12 cellular contexts compared by ENCODE assay signal in the genomic region with DNA sequence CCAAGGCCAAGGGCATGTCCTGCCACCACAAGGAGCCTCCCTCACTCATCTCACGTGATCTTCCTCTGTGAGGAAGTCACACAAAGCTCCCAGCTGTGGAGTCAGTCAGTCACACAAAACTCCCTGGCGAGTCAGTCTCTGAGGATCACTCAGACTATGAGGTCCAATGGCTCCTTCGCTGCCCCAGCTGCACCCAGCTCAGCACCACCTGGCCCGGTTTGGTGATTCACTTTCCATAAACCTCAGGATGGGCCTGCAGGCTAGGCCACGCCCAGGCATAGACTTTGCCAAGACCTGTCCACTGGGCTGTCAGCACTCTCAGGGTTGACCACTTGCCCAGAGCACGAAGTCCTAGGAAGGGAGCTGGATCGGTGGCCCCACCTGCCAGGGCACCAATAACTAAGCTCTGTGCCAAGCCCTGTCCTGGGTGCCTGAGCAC.
DNase-seq lines count a peak whose midpoint lies in the region; ATAC-seq and TF ChIP-seq lines count a peak whose summit lies in the region.
"Had no signal": no experiment of that assay in that cellular context is flagged by ENCODE, and none has a peak within 500 bp of the region (broad histone marks: within the 10 kb centered on the region; RNA-seq: fewer than 3 reads in every experiment).

No MANE protein-coding gene starts in this region.

- no peaks in the 10 kb centered on the region for H3K4me1 Mint-ChIP-seq in activated naive CD4-positive, alpha-beta T cell treated with anti-CD3 and anti-CD28 coated beads for 36 hours (ENCODE audit: low read depth)
- no peaks in the 10 kb centered on the region for H3K4me1 Mint-ChIP-seq in activated naive CD4-positive, alpha-beta T cell treated with anti-CD3 and anti-CD28 coated beads, Interleukin-2, amount 10 ng/mL, durations not matched to agents 7 days and 5 days
- H3K4me1 Mint-ChIP-seq: B cell, memory B cell had no signal

- whole genome bisulfite sequencing in heart right ventricle, 2 donors, result 43 to 45% methylated on average over 7 of the region's 7 CpGs

- no peaks in the 10 kb centered on the region for H3K36me3 Mint-ChIP-seq in activated naive CD4-positive, alpha-beta T cell treated with anti-CD3 and anti-CD28 coated beads for 36 hours (ENCODE audit: low read depth)
- no peaks in the 10 kb centered on the region for H3K36me3 Mint-ChIP-seq in activated naive CD4-positive, alpha-beta T cell treated with anti-CD3 and anti-CD28 coated beads, Interleukin-2, amount 10 ng/mL, durations not matched to agents 7 days and 5 days
- H3K36me3 Mint-ChIP-seq: memory B cell had no signal

- H3K9me3 Mint-ChIP-seq in activated naive CD4-positive, alpha-beta T cell treated with anti-CD3 and anti-CD28 coated beads for 36 hours, result no peaks in the 10 kb centered on the region
- H3K9me3 Mint-ChIP-seq in activated naive CD4-positive, alpha-beta T cell treated with anti-CD3 and anti-CD28 coated beads, Interleukin-2, amount 10 ng/mL, durations not matched to agents 7 days and 5 days, result no peaks in the 10 kb centered on the region
- H3K9me3 Mint-ChIP-seq: memory B cell had no signal

- H3K4me3 ChIP-seq in heart right ventricle, result no peak overlapping the region

- no peaks in the 10 kb centered on the region for H3K27me3 Mint-ChIP-seq in activated naive CD4-positive, alpha-beta T cell treated with anti-CD3 and anti-CD28 coated beads for 36 hours (ENCODE audit: low read depth)
- peaks cover 10% of the 10 kb centered on the region for H3K27me3 Mint-ChIP-seq in activated naive CD4-positive, alpha-beta T cell treated with anti-CD3 and anti-CD28 coated beads, Interleukin-2, amount 10 ng/mL, durations not matched to agents 7 days and 5 days
- H3K27me3 Mint-ChIP-seq: B cell had no signal

- CTCF ChIA-PET in activated naive CD4-positive, alpha-beta T cell treated with anti-CD3 and anti-CD28 coated beads for 36 hours (lab: Charles Lee), result no interaction called here
- CTCF ChIA-PET in activated naive CD4-positive, alpha-beta T cell treated with anti-CD3 and anti-CD28 coated beads, Interleukin-2, amount 10 ng/mL, durations not matched to agents 7 days and 5 days (lab: Charles Lee), result no interaction called here

- no peak overlapping the region for H3K4me3 Mint-ChIP-seq in activated naive CD4-positive, alpha-beta T cell treated with anti-CD3 and anti-CD28 coated beads for 36 hours
- no peak overlapping the region for H3K4me3 Mint-ChIP-seq in activated naive CD4-positive, alpha-beta T cell treated with anti-CD3 and anti-CD28 coated beads, Interleukin-2, amount 10 ng/mL, durations not matched to agents 7 days and 5 days
- H3K4me3 Mint-ChIP-seq: B cell, memory B cell had no signal

- no peaks in the 10 kb centered on the region for H3K9me3 ChIP-seq in heart right ventricle
- H3K9me3 ChIP-seq: SK-N-SH had no signal

- TF ChIP-seq CTCF in heart right ventricle (IDR thresholded peaks at IDR 0.05), result no peak

- H3K4me1 ChIP-seq in heart right ventricle, result peaks cover 0 to 8% (median 0%) of the 10 kb centered on the region in 9 donors

- H3K27me3 ChIP-seq in heart right ventricle, result no peaks in the 10 kb centered on the region

- intact Hi-C loops in activated naive CD4-positive, alpha-beta T cell treated with anti-CD3 and anti-CD28 coated beads for 36 hours (cut with micrococcal nuclease), result no loop called here
- intact Hi-C loops in heart right ventricle (cut with DNase I), result loop anchor here in 4 of 10 donors (2.0 to 5.0 kb wide), 2 partner anchors 173 to 175 kb away; no protein-coding TSS in a partner anchor

- ATAC-seq in heart right ventricle (peak; percentile 68 to 97 (median 94)), GM18858 (IDR thresholded peaks at IDR 0.05; ENCODE audit: unreplicated experiment) (no peak), HG02759 (IDR thresholded peaks at IDR 0.05; ENCODE audit: unreplicated experiment) (no peak)

- DNase-seq in activated naive CD4-positive, alpha-beta T cell treated with anti-CD3 and anti-CD28 coated beads for 36 hours, result peak; percentile 31
- no peak for DNase-seq in activated naive CD4-positive, alpha-beta T cell treated with anti-CD3 and anti-CD28 coated beads, Interleukin-2, amount 10 ng/mL, durations not matched to agents 7 days and 5 days
- DNase-seq in SW480 (ENCODE audit: low spot score) (peak; percentile 85), heart right ventricle (peak; percentile 54 to 67), ureter (ENCODE audit: low spot score) (peak; percentile 59)
- no peak for DNase-seq in effector CD4-positive, alpha-beta T cell
- DNase-seq: effector memory CD4-positive, alpha-beta T cell; SK-N-SH had no signal

- peak overlapping the region in 2 of 10 donors; percentile 7 to 28 for H3K27ac ChIP-seq in heart right ventricle

- no peaks in the 10 kb centered on the region for H3K36me3 ChIP-seq in heart right ventricle

- H3K27ac Mint-ChIP-seq in activated naive CD4-positive, alpha-beta T cell treated with anti-CD3 and anti-CD28 coated beads for 36 hours, result no peak overlapping the region
- H3K27ac Mint-ChIP-seq in activated naive CD4-positive, alpha-beta T cell treated with anti-CD3 and anti-CD28 coated beads, Interleukin-2, amount 10 ng/mL, durations not matched to agents 7 days and 5 days, result no peak overlapping the region
- H3K27ac Mint-ChIP-seq: B cell, memory B cell had no signal

Comparison
In these comparisons a context has a peak if more than half of its experiments do, and no peak if none do; other contexts are left out.
1. DNase-seq: peak in activated naive CD4-positive, alpha-beta T cell treated with anti-CD3 and anti-CD28 coated beads for 36 hours (single experiment), SW480 (single experiment), heart right ventricle (2 of 2) and ureter (single experiment); none in activated naive CD4-positive, alpha-beta T cell treated with anti-CD3 and anti-CD28 coated beads, Interleukin-2, amount 10 ng/mL, durations not matched to agents 7 days and 5 days (single experiment) and effector CD4-positive, alpha-beta T cell (single experiment).
2. ATAC-seq: peak in heart right ventricle (8 of 8); none in GM18858 (single experiment) and HG02759 (single experiment).